In the genomic region with DNA sequence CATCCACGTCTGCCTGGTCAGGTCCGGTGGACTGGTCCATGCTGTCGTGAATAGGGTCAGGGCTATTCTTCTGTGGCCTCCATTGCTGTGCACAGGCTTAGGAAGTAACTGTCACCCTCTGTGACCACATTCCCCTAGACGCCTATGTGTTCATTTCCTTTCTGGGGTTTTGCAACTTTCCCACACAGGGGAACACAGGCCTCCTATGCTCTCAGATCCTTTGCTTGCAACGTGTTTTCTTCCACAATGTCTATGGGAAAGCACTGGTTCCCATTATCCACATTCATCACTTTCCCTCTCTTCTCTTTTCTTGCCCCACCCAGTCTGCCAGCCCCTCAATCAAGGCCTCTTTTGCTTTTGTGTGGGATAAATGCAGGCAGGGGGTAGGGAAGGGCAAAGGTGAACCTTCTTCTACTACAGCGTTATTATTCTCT, we compare ENCODE assay signal across 8 cellular contexts. TPM values are rescaled to one million over a fixed set of nuclear protein-coding genes. Genes with fewer than 3 reads are reported as not detected.
A peak's percentile ranks its signal among the peaks of the same experiment; 100 is the strongest.
DNase-seq lines count a peak whose midpoint lies in the region; ATAC-seq and TF ChIP-seq lines count a peak whose summit lies in the region.

No MANE protein-coding gene starts in this region.

- no peaks in the 10 kb centered on the region for H3K9me3 Mint-ChIP-seq in CD8-positive, alpha-beta T cell
- no peaks in the 10 kb centered on the region for H3K9me3 Mint-ChIP-seq in central memory CD8-positive, alpha-beta T cell

- H3K9me3 ChIP-seq in CD8-positive, alpha-beta T cell (ENCODE audit: low read length), result no peaks in the 10 kb centered on the region

- no peaks in the 10 kb centered on the region for H3K27me3 ChIP-seq in CD8-positive, alpha-beta T cell (ENCODE audit: insufficient read depth, low read length)

- ATAC-seq in CD8-positive, alpha-beta T cell, result peak; percentile 68
- ATAC-seq in GM19035 (IDR thresholded peaks at IDR 0.05; ENCODE audit: unreplicated experiment), result peak; percentile 42
- peak; percentile 39 for ATAC-seq in HG03469 (IDR thresholded peaks at IDR 0.05; ENCODE audit: unreplicated experiment)
- ATAC-seq in central memory CD8-positive, alpha-beta T cell (replicated peaks; ENCODE audit: extremely low read depth, poor library complexity, severe bottlenecking), result peak; percentile 92

- peaks cover 11% of the 10 kb centered on the region for H3K4me1 ChIP-seq in CD8-positive, alpha-beta T cell (ENCODE audit: insufficient read depth, low read length)

- peaks cover 13% of the 10 kb centered on the region for H3K4me1 Mint-ChIP-seq in CD8-positive, alpha-beta T cell (ENCODE audit: low read depth)
- H3K4me1 Mint-ChIP-seq in central memory CD8-positive, alpha-beta T cell, result peaks cover 18% of the 10 kb centered on the region

- H3K27ac Mint-ChIP-seq in CD8-positive, alpha-beta T cell, result no peak overlapping the region
- H3K27ac Mint-ChIP-seq in central memory CD8-positive, alpha-beta T cell (ENCODE audit: low read depth), result peak overlapping the region; percentile 30

- no peak overlapping the region for H3K4me3 ChIP-seq in CD8-positive, alpha-beta T cell (ENCODE audit: low read depth, low read length)

- DNase-seq in CD8-positive, alpha-beta T cell, result peak in 2 of 7 experiments; percentile 12 to 52
- DNase-seq in central memory CD8-positive, alpha-beta T cell (ENCODE audit: low spot score in 2 of 2), result no peak
- DNase-seq in putamen (ENCODE audit: low spot score) (no peak), NCI-H1105 (lab: John Stamatoyannopoulos, UW) (no peak), epidermal melanocyte (ENCODE audit: insufficient read length, low spot score) (no peak), NCI-H2029 treated with DMSO at 0.1 percent for 48 hours (lab: John Stamatoyannopoulos, UW) (no peak)

- TF ChIP-seq CTCF in CD8-positive, alpha-beta T cell (IDR thresholded peaks at IDR 0.05), result no peak

- no peaks in the 10 kb centered on the region for H3K36me3 Mint-ChIP-seq in CD8-positive, alpha-beta T cell
- peaks cover 1% of the 10 kb centered on the region for H3K36me3 Mint-ChIP-seq in central memory CD8-positive, alpha-beta T cell (ENCODE audit: insufficient read depth)

- no peaks in the 10 kb centered on the region for H3K36me3 ChIP-seq in CD8-positive, alpha-beta T cell (ENCODE audit: insufficient read depth, low read length)

- intact Hi-C loops in CD8-positive, alpha-beta T cell (cut with DNase I, micrococcal nuclease), result loop anchor here (5.0 kb wide), 1 partner anchor 69 kb away; no protein-coding TSS in a partner anchor

- CTCF ChIA-PET in CD8-positive, alpha-beta T cell (lab: Charles Lee), result no interaction called here

- POLR2A ChIA-PET in CD8-positive, alpha-beta T cell (lab: Charles Lee), result no interaction called here

- no peak overlapping the region for H3K27ac ChIP-seq in CD8-positive, alpha-beta T cell (ENCODE audit: low read depth, low read length)

- no peaks in the 10 kb centered on the region for H3K27me3 Mint-ChIP-seq in CD8-positive, alpha-beta T cell (ENCODE audit: low read depth)
- H3K27me3 Mint-ChIP-seq in central memory CD8-positive, alpha-beta T cell, result no peaks in the 10 kb centered on the region

- H3K4me3 Mint-ChIP-seq in CD8-positive, alpha-beta T cell, result no peak overlapping the region
- peak overlapping the region; percentile 2 for H3K4me3 Mint-ChIP-seq in central memory CD8-positive, alpha-beta T cell

RNA-seq across cellular contexts. Expression of a gene that starts 43.2 kb away (rescaled TPM):
- 10 to 100 TPM; 82.8 to 83.1 TPM for total RNA-seq in CD8-positive, alpha-beta T cell

Comparison
In these comparisons a context has a peak if more than half of its experiments do, and no peak if none do; other contexts are left out.
1. ATAC-seq: peak in every context shown above with its lines; median percentile 92 in central memory CD8-positive, alpha-beta T cell; 68 in CD8-positive, alpha-beta T cell; 42 in GM19035; 39 in HG03469.